Comparison of ENCODE assay signal across 1 cellular context in genomic region chr4:1948892-1949436, GRCh38.
TF ChIP-seq lines count a peak whose summit lies in the region.

No MANE protein-coding gene starts in this region.

TF ChIP-seq in SK-N-SH treated with all-trans-retinoic acid at 6 μM for 48 hours, 23 proteins besides CTCF, POLR2A, EP300 and RAD21 (continued from another document):
- TF ChIP-seq, protein P1, sequence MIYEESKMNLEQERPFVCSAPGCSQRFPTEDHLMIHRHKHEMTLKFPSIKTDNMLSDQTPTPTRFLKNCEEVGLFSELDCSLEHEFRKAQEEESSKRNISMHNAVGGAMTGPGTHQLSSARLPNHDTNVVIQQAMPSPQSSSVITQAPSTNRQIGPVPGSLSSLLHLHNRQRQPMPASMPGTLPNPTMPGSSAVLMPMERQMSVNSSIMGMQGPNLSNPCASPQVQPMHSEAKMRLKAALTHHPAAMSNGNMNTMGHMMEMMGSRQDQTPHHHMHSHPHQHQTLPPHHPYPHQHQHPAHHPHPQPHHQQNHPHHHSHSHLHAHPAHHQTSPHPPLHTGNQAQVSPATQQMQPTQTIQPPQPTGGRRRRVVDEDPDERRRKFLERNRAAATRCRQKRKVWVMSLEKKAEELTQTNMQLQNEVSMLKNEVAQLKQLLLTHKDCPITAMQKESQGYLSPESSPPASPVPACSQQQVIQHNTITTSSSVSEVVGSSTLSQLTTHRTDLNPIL (CRISPR knock-in tag; IDR thresholded peaks at IDR 0.05; ENCODE audit: low read depth): no peak
